ENCODE assay signal across 13 cellular contexts in the genomic region with DNA sequence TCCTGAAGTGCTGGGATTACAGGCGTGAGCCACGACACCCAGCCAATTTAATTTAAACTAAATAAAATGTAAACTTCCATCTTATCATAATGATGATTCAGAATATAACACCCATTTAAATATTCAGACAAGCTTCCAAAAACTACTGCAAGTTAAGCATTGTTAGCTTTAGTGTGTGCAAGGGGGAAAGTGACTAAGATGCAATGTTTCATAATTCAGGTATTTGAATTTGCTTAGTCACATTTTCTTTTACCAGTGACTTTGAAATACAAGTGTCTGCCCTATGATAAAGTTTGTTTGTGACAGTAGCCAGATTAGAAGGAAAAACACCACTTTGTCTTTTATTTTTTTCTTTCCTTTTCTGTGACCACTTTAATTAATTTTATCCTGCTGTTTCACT. TPM values are rescaled to one million over a fixed set of nuclear protein-coding genes. Genes with fewer than 3 reads are reported as not detected.
DNase-seq lines count a peak whose midpoint lies in the region; ATAC-seq, FAIRE-seq and TF ChIP-seq lines count a peak whose summit lies in the region.
"Had no signal": no experiment of that assay in that cellular context is flagged by ENCODE, and none has a peak within 500 bp of the region (broad histone marks: within the 10 kb centered on the region; RNA-seq: fewer than 3 reads in every experiment).

No MANE protein-coding gene starts in this region.

- H3K4me3 ChIP-seq in CD4-positive, alpha-beta memory T cell (ENCODE audit: low read length in 2 of 2), result no peak overlapping the region
- H3K4me3 ChIP-seq in brain microvascular endothelial cell (ENCODE audit: low read depth, low read length), result no peak overlapping the region
- H3K4me3 ChIP-seq in small intestine (ENCODE audit: low read depth in 1 of 2, low read length in 2 of 2), result no peak overlapping the region
- no peak overlapping the region for H3K4me3 ChIP-seq in naive thymus-derived CD4-positive, alpha-beta T cell (ENCODE audit: low read length)

- POLR2A ChIA-PET in CD4-positive, alpha-beta memory T cell (lab: Charles Lee; ENCODE audit: partially characterized antibody), result interaction anchor here (0.8 kb wide), 1 partner anchor 14 kb away, joined by 3 read pairs; no protein-coding TSS in a partner anchor
- POLR2A ChIA-PET in naive thymus-derived CD4-positive, alpha-beta T cell (lab: Charles Lee), result no interaction called here

- no peak for FAIRE-seq in small intestine (lab: Jason Lieb, UNC)

- H3K27me3 Mint-ChIP-seq in CD4-positive, alpha-beta memory T cell, result no peaks in the 10 kb centered on the region
- H3K27me3 Mint-ChIP-seq in naive thymus-derived CD4-positive, alpha-beta T cell, result peaks cover 0 to 43% (median 0%) of the 10 kb centered on the region in 5 donors

- CTCF ChIA-PET in CD4-positive, alpha-beta memory T cell (lab: Charles Lee; ENCODE audit: partially characterized antibody), result interaction anchor here (1.1 to 10.4 kb wide), 5 partner anchors 8 to 272 kb away, joined by 3 to 180 read pairs (median 10); a partner anchor contains a TSS
- CTCF ChIA-PET in naive thymus-derived CD4-positive, alpha-beta T cell (lab: Charles Lee), result interaction anchor here (1.1 to 3.3 kb wide), 2 partner anchors 29 to 275 kb away, joined by 3 to 15 read pairs; no protein-coding TSS in a partner anchor

- no peak for TF ChIP-seq CTCF in brain microvascular endothelial cell (IDR thresholded peaks at IDR 0.05; ENCODE audit: low read depth, low read length, missing control alignments)

- H3K27me3 ChIP-seq in CD4-positive, alpha-beta memory T cell (ENCODE audit: insufficient read depth, low read length), result no peaks in the 10 kb centered on the region
- H3K27me3 ChIP-seq in brain microvascular endothelial cell (replicated peaks), result no peaks in the 10 kb centered on the region
- no peaks in the 10 kb centered on the region for H3K27me3 ChIP-seq in small intestine (ENCODE audit: control insufficient read depth in 2 of 2, insufficient read depth in 2 of 2, low read length in 2 of 2)
- no peaks in the 10 kb centered on the region for H3K27me3 ChIP-seq in naive thymus-derived CD4-positive, alpha-beta T cell (ENCODE audit: control insufficient read depth in 2 of 2, insufficient read depth in 2 of 2, low read length in 2 of 2)

- peak overlapping the region in 6 of 7 donors; percentile 3 to 77 (median 62) for H3K27ac Mint-ChIP-seq in CD4-positive, alpha-beta memory T cell
- H3K27ac Mint-ChIP-seq in naive thymus-derived CD4-positive, alpha-beta T cell, result peak overlapping the region in 1 of 9 donors; percentile 3
- H3K27ac Mint-ChIP-seq: activated naive CD4-positive, alpha-beta T cell treated with anti-CD3 and anti-CD28 coated beads, Interleukin-2, amount 10 ng/mL, durations not matched to agents 7 days and 5 days had no signal

- 70 to 88% (median 87%) methylated on average over 2 of the region's 2 CpGs for WGBS in small intestine, 3 donors

- peaks cover 22% of the 10 kb centered on the region for H3K4me1 ChIP-seq in CD4-positive, alpha-beta memory T cell (ENCODE audit: insufficient read depth, low read length)
- H3K4me1 ChIP-seq in small intestine (ENCODE audit: control insufficient read depth in 2 of 2, insufficient read depth in 1 of 2, low read depth in 1 of 2, low read length in 1 of 2), result no peaks in the 10 kb centered on the region
- peaks cover 7 to 12% of the 10 kb centered on the region in 2 donors for H3K4me1 ChIP-seq in naive thymus-derived CD4-positive, alpha-beta T cell (ENCODE audit: control insufficient read depth in 2 of 2, insufficient read depth in 2 of 2, low read length in 2 of 2)

- intact Hi-C loops in CD4-positive, alpha-beta memory T cell (cut with micrococcal nuclease), result loop anchor here (5.0 kb wide), 2 partner anchors 55 to 290 kb away; no protein-coding TSS in a partner anchor
- intact Hi-C loops in naive thymus-derived CD4-positive, alpha-beta T cell (cut with micrococcal nuclease), result loop anchor here in 1 of 2 donors (5.0 kb wide), 1 partner anchor 245 kb away; no protein-coding TSS in a partner anchor

- H3K4me1 Mint-ChIP-seq in CD4-positive, alpha-beta memory T cell, result peaks cover 19 to 35% (median 27%) of the 10 kb centered on the region in 4 donors
- H3K4me1 Mint-ChIP-seq in naive thymus-derived CD4-positive, alpha-beta T cell, result peaks cover 12 to 48% (median 23%) of the 10 kb centered on the region in 7 donors

- ATAC-seq in activated CD4-positive, CD25-positive, alpha-beta regulatory T cell treated with anti-CD3 and anti-CD28 coated beads, Interleukin-2, amount 50 U/mL, for 24 hours, result no peak
- ATAC-seq in naive thymus-derived CD4-positive, alpha-beta T cell, result no peak
- ATAC-seq: sciatic nerve had no signal

- no peaks in the 10 kb centered on the region for H3K36me3 ChIP-seq in CD4-positive, alpha-beta memory T cell (ENCODE audit: insufficient read depth, low read length)
- H3K36me3 ChIP-seq in brain microvascular endothelial cell (replicated peaks), result no peaks in the 10 kb centered on the region
- no peaks in the 10 kb centered on the region for H3K36me3 ChIP-seq in small intestine (ENCODE audit: control insufficient read depth in 2 of 2, insufficient read depth in 2 of 2, low read length in 2 of 2)
- no peaks in the 10 kb centered on the region for H3K36me3 ChIP-seq in naive thymus-derived CD4-positive, alpha-beta T cell (ENCODE audit: control insufficient read depth in 2 of 3, insufficient read depth in 3 of 3, low read length in 3 of 3)

- peaks cover 0 to 3% (median 0%) of the 10 kb centered on the region in 8 donors for H3K9me3 Mint-ChIP-seq in CD4-positive, alpha-beta memory T cell
- peaks cover 0 to 2% (median 0%) of the 10 kb centered on the region in 11 donors for H3K9me3 Mint-ChIP-seq in naive thymus-derived CD4-positive, alpha-beta T cell
- H3K9me3 Mint-ChIP-seq: activated naive CD4-positive, alpha-beta T cell treated with anti-CD3 and anti-CD28 coated beads, Interleukin-2, amount 10 ng/mL, durations not matched to agents 7 days and 5 days; neural crest cell had no signal

- H3K27ac ChIP-seq in CD4-positive, alpha-beta memory T cell (ENCODE audit: low read depth, low read length), result no peak overlapping the region
- H3K27ac ChIP-seq in brain microvascular endothelial cell (peak overlapping the region; percentile 74), small intestine (ENCODE audit: low read depth in 1 of 2, low read length in 1 of 2) (no peak overlapping the region)
- H3K27ac ChIP-seq in naive thymus-derived CD4-positive, alpha-beta T cell (ENCODE audit: low read depth, low read length), result no peak overlapping the region

- in situ Hi-C loops in brain microvascular endothelial cell (cut with HindIII; ENCODE audit: low pct_ligation_motif_present, low sequenced_read_pairs), result no loop called here

- H3K9me3 ChIP-seq in CD4-positive, alpha-beta memory T cell (ENCODE audit: control insufficient read depth in 1 of 2, low read length in 2 of 2), result no peaks in the 10 kb centered on the region
- no peaks in the 10 kb centered on the region for H3K9me3 ChIP-seq in small intestine (ENCODE audit: control insufficient read depth, low read depth)
- no peaks in the 10 kb centered on the region for H3K9me3 ChIP-seq in naive thymus-derived CD4-positive, alpha-beta T cell (ENCODE audit: control insufficient read depth in 2 of 3, low read length in 3 of 3)

- DNase-seq in CD4-positive, alpha-beta memory T cell, result no peak
- DNase-seq in LHCN-M2 (ENCODE audit: low read depth) (peak; percentile 78), brain microvascular endothelial cell (peak; percentile 48), iris pigment epithelial cell (ENCODE audit: low read depth) (peak; percentile 89), small intestine (no peak), iPS-NIHi11 (ENCODE audit: low spot score) (no peak)
- DNase-seq in naive thymus-derived CD4-positive, alpha-beta T cell, result no peak
- DNase-seq: activated naive CD4-positive, alpha-beta T cell treated with anti-CD3 and anti-CD28 coated beads, Interleukin-2, amount 10 ng/mL, durations not matched to agents 7 days and 5 days; NCI-H446; RPMI8226 had no signal

- no peak overlapping the region for H3K4me3 Mint-ChIP-seq in CD4-positive, alpha-beta memory T cell
- no peak overlapping the region for H3K4me3 Mint-ChIP-seq in naive thymus-derived CD4-positive, alpha-beta T cell
- H3K4me3 Mint-ChIP-seq: activated naive CD4-positive, alpha-beta T cell treated with anti-CD3 and anti-CD28 coated beads, Interleukin-2, amount 10 ng/mL, durations not matched to agents 7 days and 5 days; neural crest cell had no signal

- peaks cover 0 to 2% of the 10 kb centered on the region in 2 donors for H3K36me3 Mint-ChIP-seq in CD4-positive, alpha-beta memory T cell
- H3K36me3 Mint-ChIP-seq in naive thymus-derived CD4-positive, alpha-beta T cell, result peaks cover 0 to 3% (median 0%) of the 10 kb centered on the region in 5 donors
- H3K36me3 Mint-ChIP-seq: activated naive CD4-positive, alpha-beta T cell treated with anti-CD3 and anti-CD28 coated beads, Interleukin-2, amount 10 ng/mL, durations not matched to agents 7 days and 5 days had no signal

RNA-seq across cellular contexts. Expression of a gene that starts 2.2 kb away (rescaled TPM):
- total RNA-seq in CD4-positive, alpha-beta memory T cell, result 1 to 10 TPM in 1 of 2 experiments, under 1 TPM in 1; 0.73 to 1.1 TPM
- polyA plus RNA-seq in CD4-positive, alpha-beta memory T cell, result under 1 TPM; 0.37 to 0.65 TPM
- total RNA-seq in LHCN-M2 (2014; rRNA removed), result 1.1 and 3.4 TPM in 2 replicates
- 0.26 TPM for polyA plus RNA-seq in LHCN-M2 (2012)
- polyA plus RNA-seq in small intestine, result under 1 TPM in 1 of 3 donors, not detected in 2; 0.31 TPM
- total RNA-seq in naive thymus-derived CD4-positive, alpha-beta T cell, result under 1 TPM; 0.22 to 0.93 (median 0.30) TPM
- under 1 TPM in 1 of 2 donors, not detected in 1; 0.07 TPM for polyA plus RNA-seq in naive thymus-derived CD4-positive, alpha-beta T cell

Comparison
In these comparisons a context has a peak if more than half of its experiments do, and no peak if none do; other contexts are left out.
1. DNase-seq: peak in LHCN-M2 (single experiment), brain microvascular endothelial cell (single experiment) and iris pigment epithelial cell (single experiment); none in CD4-positive, alpha-beta memory T cell (0 of 5), small intestine (single experiment), naive thymus-derived CD4-positive, alpha-beta T cell (0 of 9) and iPS-NIHi11 (single experiment).